Comparison of ENCODE assay signal across 1 cellular context in genomic region chr1:85201340-85202091, GRCh38.
TF ChIP-seq lines count a peak whose summit lies in the region.

No MANE protein-coding gene starts in this region.

TF ChIP-seq in K562, 482 proteins besides CTCF, POLR2A, EP300 and RAD21 (continued from another document and continues in another):
- TF ChIP-seq, protein P1, sequence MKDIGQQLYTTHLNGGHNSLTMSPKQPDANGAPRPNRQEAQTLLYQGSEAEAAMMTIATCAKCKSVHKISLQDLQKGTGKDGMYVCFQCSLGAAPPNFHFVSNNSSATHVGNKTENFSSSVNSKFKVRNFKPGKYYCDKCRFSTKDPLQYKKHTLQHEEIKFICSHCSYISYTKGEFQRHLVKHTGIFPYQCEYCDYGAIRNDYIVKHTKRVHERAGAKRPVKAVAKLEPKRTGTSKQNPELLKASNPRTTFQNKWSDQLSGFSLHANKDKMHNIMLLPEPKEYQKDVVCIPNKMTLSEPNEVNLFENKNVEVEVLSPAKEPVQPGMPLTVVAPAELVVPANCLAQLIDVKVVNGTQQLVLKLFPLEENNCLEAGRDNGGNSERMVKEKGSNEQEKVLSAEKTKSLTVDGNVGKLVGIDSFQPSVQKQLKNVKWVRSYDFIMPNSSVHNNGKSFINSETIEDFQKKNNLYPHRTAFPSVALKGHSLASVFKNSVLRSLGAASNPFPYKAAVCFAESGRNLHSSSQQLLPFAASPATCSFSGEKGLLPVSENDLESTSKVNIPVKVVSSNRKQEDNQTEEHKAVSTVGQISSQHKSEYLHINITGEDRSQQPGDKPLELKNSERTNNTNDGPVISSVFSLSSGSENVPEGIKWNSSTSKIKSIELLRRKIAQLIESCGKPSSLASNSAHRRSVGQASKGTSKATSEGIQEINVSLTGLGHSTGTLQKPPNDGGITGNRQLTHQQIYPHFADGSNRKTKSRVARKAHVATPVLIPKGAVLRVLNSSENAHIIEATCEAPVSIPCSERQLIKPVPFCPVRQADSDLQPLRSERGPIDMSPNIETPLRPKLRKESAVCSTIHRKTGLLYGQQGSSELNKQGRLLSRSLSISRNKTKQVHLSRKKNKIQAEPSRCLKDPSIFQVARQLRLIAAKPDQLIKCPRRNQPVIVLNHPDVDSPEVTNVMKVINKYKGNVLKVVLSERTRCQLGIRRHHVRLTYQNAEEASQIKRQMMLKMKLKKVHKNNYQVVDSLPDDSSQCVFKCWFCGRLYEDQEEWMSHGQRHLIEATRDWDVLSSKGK (CRISPR knock-in tag; IDR thresholded peaks at IDR 0.05) = no peak
- TF ChIP-seq ZNF263 (CRISPR knock-in tag; IDR thresholded peaks at IDR 0.05; ENCODE audit: borderline replicate concordance) (0 out of 2 replicates have a peak, but pooled peaks have one; percentile 74), ZKSCAN1 (IDR thresholded peaks at IDR 0.05; ENCODE audit: low read depth, low read length) (no peak), FOXA3 (CRISPR knock-in tag; conservative IDR thresholded peaks at IDR 0.05 in 1 of 2, IDR thresholded peaks at IDR 0.05 in 1 of 2) (peak in 1 of 2 experiments; percentile 62; a peak in 1 of 4 replicates), LARP7 (IDR thresholded peaks at IDR 0.05) (no peak), ZNF431 (CRISPR knock-in tag; IDR thresholded peaks at IDR 0.05) (peak; percentile 67; the same call in 1 of the 2 replicates), TFAP4 (CRISPR knock-in tag; IDR thresholded peaks at IDR 0.05; ENCODE audit: borderline replicate concordance) (peak; percentile 53), EGR1 (conservative IDR thresholded peaks at IDR 0.05) (peak; percentile 96), DMBX1 (CRISPR knock-in tag; IDR thresholded peaks at IDR 0.05; ENCODE audit: borderline replicate concordance) (no peak), TBP (optimal IDR thresholded peaks at IDR 0.05; ENCODE audit: low read depth, low read length) (no peak), NFIC (IDR thresholded peaks at IDR 0.05) (peak; percentile 57), CHD1 (IDR thresholded peaks at IDR 0.05; ENCODE audit: low read length) (peak; percentile 19), ZNF592 (IDR thresholded peaks at IDR 0.05) (peak; percentile 56; the same call in 1 of the 2 replicates), KLF13 (tag; IDR thresholded peaks at IDR 0.05; ENCODE audit: borderline replicate concordance, low read depth) (no peak), GATA2 (CRISPR knock-in tag; IDR thresholded peaks at IDR 0.05) (no peak), SP1 (CRISPR knock-in tag; IDR thresholded peaks at IDR 0.05) (peak; percentile 59; the same call in 1 of the 2 replicates), JUND (IDR thresholded peaks at IDR 0.05; ENCODE audit: borderline replicate concordance, low read depth, low read length) (peak; percentile 38; the same call in 1 of the 2 replicates), JUND (tag; IDR thresholded peaks at IDR 0.05; ENCODE audit: borderline replicate concordance, low read depth, low read length) (0 out of 3 replicates have a peak, but pooled peaks have one; percentile 31), FUS (optimal IDR thresholded peaks at IDR 0.05; ENCODE audit: low read depth, low read length) (peak; percentile 34), EP400 (IDR thresholded peaks at IDR 0.05) (peak; percentile 40; the same call in 1 of the 2 replicates), ZNF75A (CRISPR knock-in tag; IDR thresholded peaks at IDR 0.05) (no peak), ZNF778 (CRISPR knock-in tag; IDR thresholded peaks at IDR 0.05) (no peak), SIN3A (IDR thresholded peaks at IDR 0.05; ENCODE audit: borderline replicate concordance in 2 of 2, control insufficient read depth in 1 of 2, low read depth in 2 of 2, low read length in 2 of 2) (no peak), ZNF143 (CRISPR knock-in tag; IDR thresholded peaks at IDR 0.05) (0 out of 2 replicates have a peak, but pooled peaks have one; percentile 40), ETV6 (IDR thresholded peaks at IDR 0.05; ENCODE audit: borderline replicate concordance in 1 of 2, low read depth in 2 of 2, low read length in 1 of 2) (0 out of 4 replicates have a peak, but pooled peaks of 1 of the 2 experiments have one; percentile 37), ETV6 (CRISPR knock-in tag; IDR thresholded peaks at IDR 0.05; ENCODE audit: borderline replicate concordance) (no peak), MNT (conservative IDR thresholded peaks at IDR 0.05) (peak; percentile 38 to 71; a peak in 2 of 4 replicates), U2AF1 (optimal IDR thresholded peaks at IDR 0.05; ENCODE audit: low read depth, low read length) (no peak), PHF8 (IDR thresholded peaks at IDR 0.05; ENCODE audit: borderline replicate concordance, low read length) (peak; percentile 42; the same call in 1 of the 2 replicates)
- TF ChIP-seq, protein P2, sequence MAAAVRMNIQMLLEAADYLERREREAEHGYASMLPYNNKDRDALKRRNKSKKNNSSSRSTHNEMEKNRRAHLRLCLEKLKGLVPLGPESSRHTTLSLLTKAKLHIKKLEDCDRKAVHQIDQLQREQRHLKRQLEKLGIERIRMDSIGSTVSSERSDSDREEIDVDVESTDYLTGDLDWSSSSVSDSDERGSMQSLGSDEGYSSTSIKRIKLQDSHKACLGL (CRISPR knock-in tag; IDR thresholded peaks at IDR 0.05; ENCODE audit: borderline replicate concordance, poor library complexity, severe bottlenecking) = no peak
- TF ChIP-seq, protein P3, sequence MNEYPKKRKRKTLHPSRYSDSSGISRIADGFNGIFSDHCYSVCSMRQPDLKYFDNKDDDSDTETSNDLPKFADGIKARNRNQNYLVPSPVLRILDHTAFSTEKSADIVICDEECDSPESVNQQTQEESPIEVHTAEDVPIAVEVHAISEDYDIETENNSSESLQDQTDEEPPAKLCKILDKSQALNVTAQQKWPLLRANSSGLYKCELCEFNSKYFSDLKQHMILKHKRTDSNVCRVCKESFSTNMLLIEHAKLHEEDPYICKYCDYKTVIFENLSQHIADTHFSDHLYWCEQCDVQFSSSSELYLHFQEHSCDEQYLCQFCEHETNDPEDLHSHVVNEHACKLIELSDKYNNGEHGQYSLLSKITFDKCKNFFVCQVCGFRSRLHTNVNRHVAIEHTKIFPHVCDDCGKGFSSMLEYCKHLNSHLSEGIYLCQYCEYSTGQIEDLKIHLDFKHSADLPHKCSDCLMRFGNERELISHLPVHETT (CRISPR knock-in tag; conservative IDR thresholded peaks at IDR 0.05 in 1 of 2, IDR thresholded peaks at IDR 0.05 in 1 of 2) = peak in 1 of 2 experiments; percentile 13; a peak in 1 of 4 replicates
- TF ChIP-seq, protein P4, sequence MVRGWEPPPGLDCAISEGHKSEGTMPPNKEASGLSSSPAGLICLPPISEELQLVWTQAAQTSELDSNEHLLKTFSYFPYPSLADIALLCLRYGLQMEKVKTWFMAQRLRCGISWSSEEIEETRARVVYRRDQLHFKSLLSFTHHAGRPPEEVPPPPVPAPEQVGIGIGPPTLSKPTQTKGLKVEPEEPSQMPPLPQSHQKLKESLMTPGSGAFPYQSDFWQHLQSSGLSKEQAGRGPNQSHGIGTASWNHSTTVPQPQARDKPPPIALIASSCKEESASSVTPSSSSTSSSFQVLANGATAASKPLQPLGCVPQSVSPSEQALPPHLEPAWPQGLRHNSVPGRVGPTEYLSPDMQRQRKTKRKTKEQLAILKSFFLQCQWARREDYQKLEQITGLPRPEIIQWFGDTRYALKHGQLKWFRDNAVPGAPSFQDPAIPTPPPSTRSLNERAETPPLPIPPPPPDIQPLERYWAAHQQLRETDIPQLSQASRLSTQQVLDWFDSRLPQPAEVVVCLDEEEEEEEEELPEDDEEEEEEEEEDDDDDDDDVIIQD (CRISPR knock-in tag; IDR thresholded peaks at IDR 0.05) = no peak
- TF ChIP-seq, protein P5, sequence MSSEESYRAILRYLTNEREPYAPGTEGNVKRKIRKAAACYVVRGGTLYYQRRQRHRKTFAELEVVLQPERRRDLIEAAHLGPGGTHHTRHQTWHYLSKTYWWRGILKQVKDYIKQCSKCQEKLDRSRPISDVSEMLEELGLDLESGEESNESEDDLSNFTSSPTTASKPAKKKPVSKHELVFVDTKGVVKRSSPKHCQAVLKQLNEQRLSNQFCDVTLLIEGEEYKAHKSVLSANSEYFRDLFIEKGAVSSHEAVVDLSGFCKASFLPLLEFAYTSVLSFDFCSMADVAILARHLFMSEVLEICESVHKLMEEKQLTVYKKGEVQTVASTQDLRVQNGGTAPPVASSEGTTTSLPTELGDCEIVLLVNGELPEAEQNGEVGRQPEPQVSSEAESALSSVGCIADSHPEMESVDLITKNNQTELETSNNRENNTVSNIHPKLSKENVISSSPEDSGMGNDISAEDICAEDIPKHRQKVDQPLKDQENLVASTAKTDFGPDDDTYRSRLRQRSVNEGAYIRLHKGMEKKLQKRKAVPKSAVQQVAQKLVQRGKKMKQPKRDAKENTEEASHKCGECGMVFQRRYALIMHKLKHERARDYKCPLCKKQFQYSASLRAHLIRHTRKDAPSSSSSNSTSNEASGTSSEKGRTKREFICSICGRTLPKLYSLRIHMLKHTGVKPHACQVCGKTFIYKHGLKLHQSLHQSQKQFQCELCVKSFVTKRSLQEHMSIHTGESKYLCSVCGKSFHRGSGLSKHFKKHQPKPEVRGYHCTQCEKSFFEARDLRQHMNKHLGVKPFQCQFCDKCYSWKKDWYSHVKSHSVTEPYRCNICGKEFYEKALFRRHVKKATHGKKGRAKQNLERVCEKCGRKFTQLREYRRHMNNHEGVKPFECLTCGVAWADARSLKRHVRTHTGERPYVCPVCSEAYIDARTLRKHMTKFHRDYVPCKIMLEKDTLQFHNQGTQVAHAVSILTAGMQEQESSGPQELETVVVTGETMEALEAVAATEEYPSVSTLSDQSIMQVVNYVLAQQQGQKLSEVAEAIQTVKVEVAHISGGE (CRISPR knock-in tag; IDR thresholded peaks at IDR 0.05) = 0 out of 6 replicates have a peak, but pooled peaks of 1 of the 3 experiments have one; percentile 7
- TF ChIP-seq, protein P6, sequence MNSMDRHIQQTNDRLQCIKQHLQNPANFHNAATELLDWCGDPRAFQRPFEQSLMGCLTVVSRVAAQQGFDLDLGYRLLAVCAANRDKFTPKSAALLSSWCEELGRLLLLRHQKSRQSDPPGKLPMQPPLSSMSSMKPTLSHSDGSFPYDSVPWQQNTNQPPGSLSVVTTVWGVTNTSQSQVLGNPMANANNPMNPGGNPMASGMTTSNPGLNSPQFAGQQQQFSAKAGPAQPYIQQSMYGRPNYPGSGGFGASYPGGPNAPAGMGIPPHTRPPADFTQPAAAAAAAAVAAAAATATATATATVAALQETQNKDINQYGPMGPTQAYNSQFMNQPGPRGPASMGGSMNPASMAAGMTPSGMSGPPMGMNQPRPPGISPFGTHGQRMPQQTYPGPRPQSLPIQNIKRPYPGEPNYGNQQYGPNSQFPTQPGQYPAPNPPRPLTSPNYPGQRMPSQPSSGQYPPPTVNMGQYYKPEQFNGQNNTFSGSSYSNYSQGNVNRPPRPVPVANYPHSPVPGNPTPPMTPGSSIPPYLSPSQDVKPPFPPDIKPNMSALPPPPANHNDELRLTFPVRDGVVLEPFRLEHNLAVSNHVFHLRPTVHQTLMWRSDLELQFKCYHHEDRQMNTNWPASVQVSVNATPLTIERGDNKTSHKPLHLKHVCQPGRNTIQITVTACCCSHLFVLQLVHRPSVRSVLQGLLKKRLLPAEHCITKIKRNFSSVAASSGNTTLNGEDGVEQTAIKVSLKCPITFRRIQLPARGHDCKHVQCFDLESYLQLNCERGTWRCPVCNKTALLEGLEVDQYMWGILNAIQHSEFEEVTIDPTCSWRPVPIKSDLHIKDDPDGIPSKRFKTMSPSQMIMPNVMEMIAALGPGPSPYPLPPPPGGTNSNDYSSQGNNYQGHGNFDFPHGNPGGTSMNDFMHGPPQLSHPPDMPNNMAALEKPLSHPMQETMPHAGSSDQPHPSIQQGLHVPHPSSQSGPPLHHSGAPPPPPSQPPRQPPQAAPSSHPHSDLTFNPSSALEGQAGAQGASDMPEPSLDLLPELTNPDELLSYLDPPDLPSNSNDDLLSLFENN (IDR thresholded peaks at IDR 0.05; ENCODE audit: low read depth in 2 of 2, low read length in 2 of 2) = no peak; a peak in 1 of 4 replicates
